In the genomic region with DNA sequence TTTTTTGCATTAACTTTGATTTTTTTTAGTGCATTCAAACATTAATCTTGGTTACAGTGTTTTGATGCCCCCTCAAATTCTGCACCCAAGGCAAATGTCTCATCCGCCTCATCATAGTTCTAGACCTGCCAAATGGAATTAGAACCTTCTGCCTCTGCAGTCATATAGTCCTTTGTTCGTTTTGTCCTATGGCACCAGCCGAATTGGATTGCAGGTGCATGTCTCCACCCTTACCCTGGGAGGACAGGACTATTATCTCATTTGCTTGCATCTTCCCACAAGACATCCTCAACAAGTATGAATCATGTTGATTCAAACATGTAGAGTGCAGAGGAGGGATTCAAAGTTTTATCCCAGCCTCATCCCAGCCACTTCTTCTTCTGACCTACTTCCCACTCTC, we compare ENCODE assay signal across 29 cellular contexts.
"Had no signal": no experiment of that assay in that cellular context is flagged by ENCODE, and none has a peak within 500 bp of the region (broad histone marks: within the 10 kb centered on the region; RNA-seq: fewer than 3 reads in every experiment).

No MANE protein-coding gene starts in this region.

- H3K4me1 ChIP-seq: parathyroid adenoma, psoas muscle, right lobe of liver, sigmoid colon, thyroid gland, tibial nerve, upper lobe of left lung, vagina had no signal

- H3K4me3 ChIP-seq: ovary, psoas muscle, right lobe of liver, sigmoid colon, stomach, thoracic aorta, thyroid gland, tibial nerve, upper lobe of left lung, vagina had no signal

- H3K27ac ChIP-seq: ovary, parathyroid adenoma, psoas muscle, right lobe of liver, sigmoid colon, stomach, thoracic aorta, thyroid gland, tibial nerve, upper lobe of left lung, vagina had no signal

- H3K27me3 Mint-ChIP-seq: stimulated activated naive CD8-positive, alpha-beta T cell treated with anti-CD3 and anti-CD28 coated beads, Interleukin-15, Interleukin-2, amounts not matched to agents 100 ng/mL and 50 ng/mL, for 24 hours had no signal

- H3K27ac Mint-ChIP-seq: nephron progenitor cell; progenitor cell of endocrine pancreas; stimulated activated effector memory CD8-positive, alpha-beta T cell treated with anti-CD3 and anti-CD28 coated beads, Interleukin-12 subunit alpha, Interleukin-12 subunit beta, amount 100 ng/mL, for 72 hours; stimulated activated naive B cell treated with anti-CD40 and anti-IgM and Interleukin-4, amounts not matched to agents 10 μg/mL and 1 μg/mL and 100 μg/mL, for 72 hours; stimulated activated naive CD8-positive, alpha-beta T cell treated with anti-CD3 and anti-CD28 coated beads, Interleukin-15, Interleukin-2, amounts not matched to agents 100 ng/mL and 50 ng/mL, for 24 hours had no signal

- H3K9ac ChIP-seq: parathyroid adenoma had no signal

- H3K36me3 ChIP-seq: ovary, right lobe of liver, sigmoid colon, stomach, thoracic aorta, thyroid gland, tibial nerve, upper lobe of left lung, vagina had no signal

- H3K4me1 Mint-ChIP-seq: stimulated activated naive B cell treated with anti-CD40 and anti-IgM and Interleukin-4, amounts not matched to agents 10 μg/mL and 1 μg/mL and 100 μg/mL, for 72 hours had no signal

- H3K4me3 Mint-ChIP-seq: naive thymus-derived CD8-positive, alpha-beta T cell; nephron progenitor cell; neural crest cell; stimulated activated effector memory CD8-positive, alpha-beta T cell treated with anti-CD3 and anti-CD28 coated beads, Interleukin-12 subunit alpha, Interleukin-12 subunit beta, amount 100 ng/mL, for 72 hours; stimulated activated naive B cell treated with anti-CD40 and anti-IgM and Interleukin-4, amounts not matched to agents 10 μg/mL and 1 μg/mL and 100 μg/mL, for 72 hours; stimulated activated naive CD8-positive, alpha-beta T cell treated with anti-CD3 and anti-CD28 coated beads, Interleukin-15, Interleukin-2, amounts not matched to agents 100 ng/mL and 50 ng/mL, for 24 hours had no signal

- H3K9me3 Mint-ChIP-seq: nephron progenitor cell; neural crest cell; stimulated activated effector memory CD8-positive, alpha-beta T cell treated with anti-CD3 and anti-CD28 coated beads, Interleukin-12 subunit alpha, Interleukin-12 subunit beta, amount 100 ng/mL, for 72 hours; stimulated activated naive B cell treated with anti-CD40 and anti-IgM and Interleukin-4, amounts not matched to agents 10 μg/mL and 1 μg/mL and 100 μg/mL, for 72 hours; stimulated activated naive CD8-positive, alpha-beta T cell treated with anti-CD3 and anti-CD28 coated beads, Interleukin-15, Interleukin-2, amounts not matched to agents 100 ng/mL and 50 ng/mL, for 24 hours had no signal

- H3K27me3 ChIP-seq: ovary, right lobe of liver, thyroid gland, tibial nerve, upper lobe of left lung, vagina had no signal

- DNase-seq: naive thymus-derived CD8-positive, alpha-beta T cell; nephron progenitor cell; occipital lobe; ovary; posterior cingulate gyrus; psoas muscle; right cardiac atrium; right lobe of liver; sigmoid colon; small intestine; stimulated activated CD4-positive, alpha-beta T cell treated with anti-CD3 and anti-CD28 coated beads, Interleukin-15, amount 100 ng/mL, for 24 hours; stimulated activated CD4-positive, alpha-beta T cell treated with anti-CD3 and anti-CD28 coated beads, Interleukin-2, amount 100 ng/mL, for 24 hours; stimulated activated CD4-positive, alpha-beta T cell treated with anti-CD3 and anti-CD28 coated beads, Interleukin-2, amount 100 ng/mL, for 48 hours; stimulated activated CD4-positive, alpha-beta T cell treated with anti-CD3 and anti-CD28 coated beads, Interleukin-4, amount 100 ng/mL, for 24 hours; stimulated activated naive B cell treated with anti-CD40 and anti-IgM and Interleukin-4, amounts not matched to agents 10 μg/mL and 1 μg/mL and 100 μg/mL, for 72 hours; stimulated activated naive CD4-positive, alpha-beta T cell treated with Interleukin-2 at 50 U/mL for 16 hours; stomach; thyroid gland; trophoblast cell; upper lobe of left lung had no signal

- H2AFZ ChIP-seq: parathyroid adenoma had no signal

- ATAC-seq: naive thymus-derived CD8-positive, alpha-beta T cell; psoas muscle; right cardiac atrium; right lobe of liver; stimulated activated effector memory CD8-positive, alpha-beta T cell treated with anti-CD3 and anti-CD28 coated beads, Interleukin-12 subunit alpha, Interleukin-12 subunit beta, amount 100 ng/mL, for 72 hours; stimulated activated naive B cell treated with anti-CD40 and anti-IgM and Interleukin-4, amounts not matched to agents 10 μg/mL and 1 μg/mL and 100 μg/mL, for 72 hours had no signal

- FAIRE-seq: small intestine, urothelium cell line had no signal

- H3K9me3 ChIP-seq: ovary, psoas muscle, right lobe of liver, sigmoid colon, stomach, thoracic aorta, thyroid gland, upper lobe of left lung, vagina had no signal

- H3K36me3 Mint-ChIP-seq: stimulated activated effector memory CD8-positive, alpha-beta T cell treated with anti-CD3 and anti-CD28 coated beads, Interleukin-12 subunit alpha, Interleukin-12 subunit beta, amount 100 ng/mL, for 72 hours; stimulated activated naive B cell treated with anti-CD40 and anti-IgM and Interleukin-4, amounts not matched to agents 10 μg/mL and 1 μg/mL and 100 μg/mL, for 72 hours had no signal

- H3K79me2 ChIP-seq: parathyroid adenoma had no signal
